In the genomic region with DNA sequence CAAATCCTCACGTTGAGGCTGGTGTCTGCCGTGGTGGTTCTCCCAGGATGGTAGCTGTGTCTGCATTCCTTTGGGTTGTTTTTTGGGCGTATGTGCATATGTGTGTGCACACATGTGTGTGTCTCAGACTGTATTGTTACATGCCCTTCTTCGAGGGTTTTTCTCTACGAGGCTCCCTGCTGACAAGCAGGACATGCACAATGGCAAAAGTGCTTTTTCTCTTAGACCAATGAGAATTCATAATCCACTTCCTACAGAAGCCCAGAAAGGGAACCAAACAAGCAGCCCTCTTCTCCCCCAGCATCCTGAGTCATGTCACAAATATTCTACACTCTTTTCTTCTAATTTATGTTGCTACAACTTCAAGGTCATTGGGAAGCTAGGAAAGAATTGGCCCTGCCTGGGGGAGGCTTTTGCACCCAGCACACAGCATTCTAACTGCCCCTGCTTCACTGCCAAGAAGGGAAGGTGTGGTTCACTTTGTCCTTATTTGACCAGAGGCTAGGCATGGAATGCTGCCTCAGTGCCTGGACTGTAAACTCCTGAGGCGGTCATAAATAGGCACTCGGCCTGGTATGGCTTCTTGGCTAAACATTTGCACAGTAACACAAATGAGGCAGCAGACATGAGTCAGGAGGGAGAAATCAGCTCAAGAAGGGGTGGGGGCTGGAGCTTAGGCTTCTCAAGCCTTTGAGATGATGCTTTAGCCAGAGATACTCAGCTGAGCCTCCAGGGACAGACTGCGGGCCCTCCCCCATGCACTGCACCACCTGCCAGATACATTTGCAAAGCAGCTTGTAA, we compare ENCODE assay signal across 8 cellular contexts.
DNase-seq lines count a peak whose midpoint lies in the region; ATAC-seq and TF ChIP-seq lines count a peak whose summit lies in the region.

No MANE protein-coding gene starts in this region.

- no peak overlapping the region for H3K4me3 Mint-ChIP-seq in activated CD8-positive, alpha-beta memory T cell treated with anti-CD3 and anti-CD28 coated beads, Interleukin-2, amount 10 ng/mL, durations not matched to agents 7 days and 5 days
- no peak overlapping the region for H3K4me3 Mint-ChIP-seq in Calu3 (ENCODE audit: low read depth, unreplicated experiment)

- H3K27ac ChIP-seq in Peyer's patch, result peak overlapping the region; percentile 1 to 74 (median 32)

- H3K27me3 Mint-ChIP-seq in activated CD8-positive, alpha-beta memory T cell treated with anti-CD3 and anti-CD28 coated beads, Interleukin-2, amount 10 ng/mL, durations not matched to agents 7 days and 5 days, result peaks cover 12% of the 10 kb centered on the region
- H3K27me3 Mint-ChIP-seq in Calu3 (ENCODE audit: unreplicated experiment), result no peaks in the 10 kb centered on the region

- H3K36me3 Mint-ChIP-seq in activated CD8-positive, alpha-beta memory T cell treated with anti-CD3 and anti-CD28 coated beads, Interleukin-2, amount 10 ng/mL, durations not matched to agents 7 days and 5 days, result no peaks in the 10 kb centered on the region
- no peaks in the 10 kb centered on the region for H3K36me3 Mint-ChIP-seq in Calu3 (ENCODE audit: insufficient read depth, unreplicated experiment)

- intact Hi-C loops in Right ventricle myocardium inferior (cut with DNase I) (no loop called here), cardiac septum (cut with DNase I) (loop anchor here (2.0 kb wide), 1 partner anchor 76 kb away; no protein-coding TSS in a partner anchor), Calu3 (cut with micrococcal nuclease; ENCODE audit: unreplicated experiment) (no loop called here)

- H3K27me3 ChIP-seq in Peyer's patch, result no peaks in the 10 kb centered on the region

- no peaks in the 10 kb centered on the region for H3K9me3 ChIP-seq in Peyer's patch

- CTCF ChIA-PET in activated CD8-positive, alpha-beta memory T cell treated with anti-CD3 and anti-CD28 coated beads, Interleukin-2, amount 10 ng/mL, durations not matched to agents 7 days and 5 days (lab: Charles Lee), result no interaction called here
- CTCF ChIA-PET in Calu3 (lab: Charles Lee), result no interaction called here

- BruUV-seq in Calu3 (replicated peaks; lab: Mats Ljungman, UMichigan), result no TSS peak

- H3K4me1 ChIP-seq in Peyer's patch, result peaks cover 0 to 21% (median 0%) of the 10 kb centered on the region in 4 donors

- H3K27ac Mint-ChIP-seq in activated CD8-positive, alpha-beta memory T cell treated with anti-CD3 and anti-CD28 coated beads, Interleukin-2, amount 10 ng/mL, durations not matched to agents 7 days and 5 days, result no peak overlapping the region
- no peak overlapping the region for H3K27ac Mint-ChIP-seq in Calu3 (ENCODE audit: unreplicated experiment)

- DNase-seq in Right ventricle myocardium inferior (ENCODE audit: missing footprints) (no peak), cardiac septum (ENCODE audit: low spot score) (no peak), Peyer's patch (peak in 2 of 3 donors; percentile 59 to 69), fibroblast of pulmonary artery (ENCODE audit: low read depth) (peak; percentile 99), pulmonary artery endothelial cell (ENCODE audit: low read depth, low spot score) (peak; percentile 51), Calu3 (no peak), NK-92 (lab: John Stamatoyannopoulos, UW; ENCODE audit: unreplicated experiment) (no peak)
- no peak for DNase-seq in activated CD8-positive, alpha-beta memory T cell treated with anti-CD3 and anti-CD28 coated beads, Interleukin-2, amount 10 ng/mL, durations not matched to agents 7 days and 5 days

- no peak overlapping the region for H3K4me3 ChIP-seq in Peyer's patch
- no peak overlapping the region for H3K4me3 ChIP-seq in fibroblast of pulmonary artery (replicated peaks; ENCODE audit: low read depth, low read length)

- peaks cover 2% of the 10 kb centered on the region for H3K4me1 Mint-ChIP-seq in activated CD8-positive, alpha-beta memory T cell treated with anti-CD3 and anti-CD28 coated beads, Interleukin-2, amount 10 ng/mL, durations not matched to agents 7 days and 5 days
- H3K4me1 Mint-ChIP-seq in Calu3 (ENCODE audit: low read depth, unreplicated experiment), result no peaks in the 10 kb centered on the region

- no peaks in the 10 kb centered on the region for H3K36me3 ChIP-seq in Peyer's patch

- TF ChIP-seq POLR2A in Peyer's patch (IDR thresholded peaks at IDR 0.05), result no peak

- peak; percentile 75 for ATAC-seq in Right ventricle myocardium inferior
- ATAC-seq in activated CD8-positive, alpha-beta memory T cell treated with anti-CD3 and anti-CD28 coated beads, Interleukin-2, amount 10 ng/mL, durations not matched to agents 7 days and 5 days, result no peak

- TF ChIP-seq CTCF in Peyer's patch (IDR thresholded peaks at IDR 0.05) (no peak), fibroblast of pulmonary artery (IDR thresholded peaks at IDR 0.05; ENCODE audit: low read length, missing control alignments) (no peak), Calu3 (IDR thresholded peaks at IDR 0.05; ENCODE audit: unreplicated experiment) (no peak)

- no peaks in the 10 kb centered on the region for H3K9me3 Mint-ChIP-seq in activated CD8-positive, alpha-beta memory T cell treated with anti-CD3 and anti-CD28 coated beads, Interleukin-2, amount 10 ng/mL, durations not matched to agents 7 days and 5 days (ENCODE audit: low read depth)
- H3K9me3 Mint-ChIP-seq in Calu3 (ENCODE audit: low read depth, unreplicated experiment), result no peaks in the 10 kb centered on the region

Comparison
In these comparisons a context has a peak if more than half of its experiments do, and no peak if none do; other contexts are left out.
1. DNase-seq: peak in Peyer's patch (2 of 3), fibroblast of pulmonary artery (single experiment) and pulmonary artery endothelial cell (single experiment); none in Right ventricle myocardium inferior (single experiment), cardiac septum (single experiment), activated CD8-positive, alpha-beta memory T cell treated with anti-CD3 and anti-CD28 coated beads, Interleukin-2, amount 10 ng/mL, durations not matched to agents 7 days and 5 days (single experiment), Calu3 (single experiment) and NK-92 (single experiment).